ENCODE assay signal across 38 cellular contexts in genomic region chr16:79510879-79511278, GRCh38.
"Had no signal": no experiment of that assay in that cellular context is flagged by ENCODE, and none has a peak within 500 bp of the region (broad histone marks: within the 10 kb centered on the region; RNA-seq: fewer than 3 reads in every experiment).

No MANE protein-coding gene starts in this region.

- H3K36me3 ChIP-seq: adrenal gland, brain microvascular endothelial cell, breast epithelium had no signal

- H3K27me3 ChIP-seq: adrenal gland, body of pancreas, brain microvascular endothelial cell, breast epithelium had no signal

- H3K4me3 Mint-ChIP-seq: activated CD4-positive, alpha-beta memory T cell treated with anti-CD3 and anti-CD28 coated beads for 36 hours; activated CD4-positive, alpha-beta T cell treated with anti-CD3 and anti-CD28 coated beads for 36 hours; activated CD4-positive, alpha-beta T cell treated with anti-CD3 and anti-CD28 coated beads, Interleukin-2, amount 10 ng/mL, durations not matched to agents 24 days and 14 days; activated CD8-positive, alpha-beta T cell treated with anti-CD3 and anti-CD28 coated beads for 36 hours; activated naive CD4-positive, alpha-beta T cell treated with anti-CD3 and anti-CD28 coated beads for 36 hours; activated naive CD8-positive, alpha-beta T cell treated with anti-CD3 and anti-CD28 coated beads for 36 hours; activated T-cell treated with anti-CD3 and anti-CD28 coated beads, Interleukin-2, amount 50 U/mL, for 4 hours; activated T-cell treated with anti-CD3 and anti-CD28 coated beads, Interleukin-2, amount 50 U/mL, for 72 hours; activated T-helper 1 cell treated with anti-CD3 and anti-CD28 coated beads, Interleukin-12 subunit alpha, Interleukin-12 subunit beta, Interleukin-2, Interleukin-4 antibody, amounts not matched to agents 30 ng/mL and 10 ng/mL and 1 ng/mL, durations not matched to agents 14 hours and 24 hours and 36 hours; activated T-helper 17 cell treated with anti-CD3 and anti-CD28 coated beads, Interleukin-2, amount 50 U/mL, for 72 hours; T-helper 1 cell treated with Interleukin-12 subunit alpha and Interleukin-12 subunit beta and Interleukin-4 antibody, amounts not matched to agents 30 μg/mL and 1 μg/mL, for 36 hours; T-helper 2 cell treated with Interferon-gamma antibody and Interleukin-4, amounts not matched to agents 5 μg/mL and 100 μg/mL, for 36 hours had no signal

- FAIRE-seq: astrocyte, TTC549 had no signal

- H3K9me3 Mint-ChIP-seq: activated CD4-positive, alpha-beta memory T cell treated with anti-CD3 and anti-CD28 coated beads for 36 hours; activated CD4-positive, alpha-beta T cell treated with anti-CD3 and anti-CD28 coated beads, Interleukin-2, amount 10 ng/mL, durations not matched to agents 24 days and 14 days; activated CD8-positive, alpha-beta T cell treated with anti-CD3 and anti-CD28 coated beads for 36 hours; activated naive CD4-positive, alpha-beta T cell treated with anti-CD3 and anti-CD28 coated beads for 36 hours; activated naive CD4-positive, alpha-beta T cell treated with anti-CD3 and anti-CD28 coated beads, Interleukin-2, amount 50 U/mL, for 72 hours; activated naive CD8-positive, alpha-beta T cell treated with anti-CD3 and anti-CD28 coated beads for 36 hours; activated T-cell treated with anti-CD3 and anti-CD28 coated beads, Interleukin-2, amount 50 U/mL, for 4 hours; activated T-cell treated with anti-CD3 and anti-CD28 coated beads, Interleukin-2, amount 50 U/mL, for 72 hours; activated T-helper 1 cell treated with anti-CD3 and anti-CD28 coated beads, Interleukin-12 subunit alpha, Interleukin-12 subunit beta, Interleukin-2, Interleukin-4 antibody, amounts not matched to agents 30 ng/mL and 10 ng/mL and 1 ng/mL, durations not matched to agents 14 hours and 24 hours and 36 hours; activated T-helper 17 cell treated with anti-CD3 and anti-CD28 coated beads, Interleukin-2, amount 50 U/mL, for 72 hours; T-helper 1 cell treated with Interleukin-12 subunit alpha and Interleukin-12 subunit beta and Interleukin-4 antibody, amounts not matched to agents 30 μg/mL and 1 μg/mL, for 36 hours; T-helper 2 cell treated with Interferon-gamma antibody and Interleukin-4, amounts not matched to agents 5 μg/mL and 100 μg/mL, for 36 hours had no signal

- ATAC-seq: activated CD4-positive, alpha-beta T cell treated with anti-CD3 and anti-CD28 coated beads for 36 hours; activated CD4-positive, CD25-positive, alpha-beta regulatory T cell treated with anti-CD3 and anti-CD28 coated beads, Interleukin-2, amount 50 U/mL, for 24 hours; activated CD8-positive, alpha-beta T cell treated with anti-CD3 and anti-CD28 coated beads for 36 hours; activated naive CD4-positive, alpha-beta T cell treated with anti-CD3 and anti-CD28 coated beads, Interleukin-2, amount 50 U/mL, for 72 hours; activated T-cell treated with anti-CD3 and anti-CD28 coated beads, Interleukin-2, amount 50 U/mL, for 4 hours; activated T-cell treated with anti-CD3 and anti-CD28 coated beads, Interleukin-2, amount 50 U/mL, for 72 hours; activated T-helper 17 cell treated with anti-CD3 and anti-CD28 coated beads, Interleukin-2, amount 50 U/mL, for 72 hours; body of pancreas had no signal

- H3K4me1 Mint-ChIP-seq: activated CD4-positive, alpha-beta T cell treated with anti-CD3 and anti-CD28 coated beads for 36 hours; activated CD4-positive, alpha-beta T cell treated with anti-CD3 and anti-CD28 coated beads, Interleukin-2, amount 10 ng/mL, durations not matched to agents 24 days and 14 days; activated naive CD8-positive, alpha-beta T cell treated with anti-CD3 and anti-CD28 coated beads for 36 hours; activated T-helper 17 cell treated with anti-CD3 and anti-CD28 coated beads, Interleukin-2, amount 50 U/mL, for 72 hours had no signal

- H3K27ac ChIP-seq: adrenal gland, body of pancreas, brain microvascular endothelial cell, breast epithelium, VCaP had no signal

- H3K9me3 ChIP-seq: adrenal gland, body of pancreas, breast epithelium had no signal

- H3K27ac Mint-ChIP-seq: activated CD4-positive, alpha-beta memory T cell treated with anti-CD3 and anti-CD28 coated beads for 36 hours; activated CD4-positive, alpha-beta T cell treated with anti-CD3 and anti-CD28 coated beads for 36 hours; activated CD4-positive, alpha-beta T cell treated with anti-CD3 and anti-CD28 coated beads, Interleukin-2, amount 10 ng/mL, durations not matched to agents 24 days and 14 days; activated CD8-positive, alpha-beta T cell treated with anti-CD3 and anti-CD28 coated beads for 36 hours; activated naive CD4-positive, alpha-beta T cell treated with anti-CD3 and anti-CD28 coated beads for 36 hours; activated naive CD4-positive, alpha-beta T cell treated with anti-CD3 and anti-CD28 coated beads, Interleukin-2, amount 50 U/mL, for 72 hours; activated naive CD8-positive, alpha-beta T cell treated with anti-CD3 and anti-CD28 coated beads for 36 hours; activated T-cell treated with anti-CD3 and anti-CD28 coated beads, Interleukin-2, amount 50 U/mL, for 72 hours; activated T-helper 1 cell treated with anti-CD3 and anti-CD28 coated beads, Interleukin-12 subunit alpha, Interleukin-12 subunit beta, Interleukin-2, Interleukin-4 antibody, amounts not matched to agents 30 ng/mL and 10 ng/mL and 1 ng/mL, durations not matched to agents 14 hours and 24 hours and 36 hours; activated T-helper 17 cell treated with anti-CD3 and anti-CD28 coated beads, Interleukin-2, amount 50 U/mL, for 72 hours; T-helper 1 cell treated with Interleukin-12 subunit alpha and Interleukin-12 subunit beta and Interleukin-4 antibody, amounts not matched to agents 30 μg/mL and 1 μg/mL, for 36 hours; T-helper 2 cell treated with Interferon-gamma antibody and Interleukin-4, amounts not matched to agents 5 μg/mL and 100 μg/mL, for 36 hours had no signal

- H3K4me1 ChIP-seq: adrenal gland, body of pancreas, breast epithelium had no signal

- DNase-seq: activated CD4-positive, alpha-beta memory T cell treated with anti-CD3 and anti-CD28 coated beads for 36 hours; activated CD4-positive, alpha-beta T cell treated with anti-CD3 and anti-CD28 coated beads for 1 hour; activated CD4-positive, alpha-beta T cell treated with anti-CD3 and anti-CD28 coated beads for 36 hours; activated CD4-positive, alpha-beta T cell treated with anti-CD3 and anti-CD28 coated beads, Interleukin-2, amount 10 ng/mL, durations not matched to agents 24 days and 14 days; activated CD4-positive, alpha-beta T cell treated with anti-CD3 and anti-CD28 coated beads, Interleukin-2, amount 50 U/mL, for 1 hour; activated CD4-positive, alpha-beta T cell treated with anti-CD3 and anti-CD28 coated beads, Interleukin-2, amount 50 U/mL, for 4 hours; activated CD4-positive, CD25-positive, alpha-beta regulatory T cell; activated CD8-positive, alpha-beta memory T cell treated with anti-CD3 and anti-CD28 coated beads, Interleukin-2, amount 50 U/mL, for 4 hours; activated CD8-positive, alpha-beta T cell treated with anti-CD3 and anti-CD28 coated beads for 36 hours; activated effector memory CD4-positive, alpha-beta T cell treated with anti-CD3 and anti-CD28 coated beads, Interleukin-2, amount 50 U/mL, for 16 hours; activated gamma-delta T cell treated with Interleukin-2 at 50 U/mL for 16 hours; activated naive CD4-positive, alpha-beta T cell; activated naive CD4-positive, alpha-beta T cell treated with anti-CD3 and anti-CD28 coated beads for 36 hours; activated naive CD4-positive, alpha-beta T cell treated with anti-CD3 and anti-CD28 coated beads, Interleukin-2, amount 50 U/mL, for 16 hours; activated naive CD8-positive, alpha-beta T cell treated with anti-CD3 and anti-CD28 coated beads for 36 hours; activated T-cell treated with anti-CD3 and anti-CD28 coated beads for 4 hours; activated T-cell treated with anti-CD3 and anti-CD28 coated beads, Interleukin-2, amount 50 U/mL, for 1 hour; activated T-cell treated with anti-CD3 and anti-CD28 coated beads, Interleukin-2, amount 50 U/mL, for 4 hours; activated T-cell treated with anti-CD3 and anti-CD28 coated beads, Interleukin-2, amount 50 U/mL, for 72 hours; adrenal gland; amniotic stem cell; aorta; body of pancreas; brain microvascular endothelial cell; central memory CD4-positive, alpha-beta T cell; T-helper 1 cell; T-helper 2 cell; T-helper 9 cell had no signal

- H3K36me3 Mint-ChIP-seq: activated CD4-positive, alpha-beta memory T cell treated with anti-CD3 and anti-CD28 coated beads for 36 hours; activated naive CD4-positive, alpha-beta T cell treated with anti-CD3 and anti-CD28 coated beads, Interleukin-2, amount 50 U/mL, for 72 hours; activated naive CD8-positive, alpha-beta T cell treated with anti-CD3 and anti-CD28 coated beads for 36 hours had no signal

- H3K27me3 Mint-ChIP-seq: activated T-helper 17 cell treated with anti-CD3 and anti-CD28 coated beads, Interleukin-2, amount 50 U/mL, for 72 hours had no signal

- H3K4me3 ChIP-seq: adrenal gland, body of pancreas, breast epithelium had no signal
